ENCODE assay signal across 28 cellular contexts in genomic region chr7:25792586-25792985, GRCh38.
"Had no signal": no experiment of that assay in that cellular context is flagged by ENCODE, and none has a peak within 500 bp of the region (broad histone marks: within the 10 kb centered on the region; RNA-seq: fewer than 3 reads in every experiment).

No MANE protein-coding gene starts in this region.

- H3K27me3 ChIP-seq: adrenal gland had no signal

- H3K9me3 Mint-ChIP-seq: activated CD8-positive, alpha-beta T cell treated with anti-CD3 and anti-CD28 coated beads for 36 hours; activated naive CD8-positive, alpha-beta T cell treated with anti-CD3 and anti-CD28 coated beads, Interleukin-2, amount 10 ng/mL, durations not matched to agents 7 days and 5 days; activated T-cell treated with anti-CD3 and anti-CD28 coated beads, Interleukin-2, amount 50 U/mL, for 72 hours; activated T-helper 2 cell treated with anti-CD3 and anti-CD28 coated beads, Interferon-gamma antibody, Interleukin-2, Interleukin-4, amounts not matched to agents 10 μg/mL and 5 μg/mL and 100 μg/mL, durations not matched to agents 14 hours and 24 hours and 36 hours; T-cell had no signal

- H3K4me1 Mint-ChIP-seq: activated CD4-positive, alpha-beta T cell treated with anti-CD3 and anti-CD28 coated beads for 36 hours; activated naive CD8-positive, alpha-beta T cell treated with anti-CD3 and anti-CD28 coated beads, Interleukin-2, amount 10 ng/mL, durations not matched to agents 7 days and 5 days; T-cell had no signal

- H3K27ac ChIP-seq: adrenal gland, SK-N-MC, VCaP had no signal

- DNase-seq: activated CD4-positive, alpha-beta T cell treated with anti-CD3 and anti-CD28 coated beads for 36 hours; activated CD4-positive, alpha-beta T cell treated with anti-CD3 and anti-CD28 coated beads, Interleukin-2, amount 50 U/mL, for 1 hour; activated CD8-positive, alpha-beta memory T cell treated with anti-CD3 and anti-CD28 coated beads, Interleukin-2, amount 50 U/mL, for 4 hours; activated CD8-positive, alpha-beta T cell treated with anti-CD3 and anti-CD28 coated beads for 36 hours; activated naive CD4-positive, alpha-beta T cell treated with anti-CD3 and anti-CD28 coated beads, Interleukin-2, amount 50 U/mL, for 16 hours; activated naive CD8-positive, alpha-beta T cell treated with anti-CD3 and anti-CD28 coated beads, Interleukin-2, amount 10 ng/mL, durations not matched to agents 7 days and 5 days; activated T-cell treated with anti-CD3 and anti-CD28 coated beads, Interleukin-2, amount 50 U/mL, for 72 hours; adrenal gland; anterior cingulate cortex; cerebellar nuclear complex; Kasumi-1; NCI-H1105; NCI-H1436 treated with DMSO at 0.1 percent for 48 hours; NCI-H187; NCI-H2081; NCI-H2171 treated with DMSO at 0.1 percent for 48 hours; NCI-H345; NCI-H510A; NCI-H526 treated with DMSO at 0.1 percent for 48 hours; NK-92 treated with Interleukin-12 subunit alpha and Interleukin-12 subunit beta, amount 100 ng/mL, for 24 hours; RPMI8226; T-cell; T-helper 2 cell; T1000 had no signal

- H3K4me3 ChIP-seq: adrenal gland, SK-N-MC had no signal

- ATAC-seq: activated CD4-positive, alpha-beta T cell treated with anti-CD3 and anti-CD28 coated beads for 36 hours; activated CD8-positive, alpha-beta T cell treated with anti-CD3 and anti-CD28 coated beads for 36 hours; activated T-cell treated with anti-CD3 and anti-CD28 coated beads, Interleukin-2, amount 50 U/mL, for 72 hours; Right ventricle myocardium inferior; T-cell had no signal

- H3K4me3 Mint-ChIP-seq: activated CD4-positive, alpha-beta T cell treated with anti-CD3 and anti-CD28 coated beads for 36 hours; activated CD8-positive, alpha-beta T cell treated with anti-CD3 and anti-CD28 coated beads for 36 hours; activated naive CD8-positive, alpha-beta T cell treated with anti-CD3 and anti-CD28 coated beads, Interleukin-2, amount 10 ng/mL, durations not matched to agents 7 days and 5 days; activated T-cell treated with anti-CD3 and anti-CD28 coated beads, Interleukin-2, amount 50 U/mL, for 72 hours; T-cell had no signal

- H3K27ac Mint-ChIP-seq: activated CD4-positive, alpha-beta T cell treated with anti-CD3 and anti-CD28 coated beads for 36 hours; activated CD8-positive, alpha-beta T cell treated with anti-CD3 and anti-CD28 coated beads for 36 hours; activated naive CD8-positive, alpha-beta T cell treated with anti-CD3 and anti-CD28 coated beads, Interleukin-2, amount 10 ng/mL, durations not matched to agents 7 days and 5 days; activated T-cell treated with anti-CD3 and anti-CD28 coated beads, Interleukin-2, amount 50 U/mL, for 72 hours; activated T-helper 2 cell treated with anti-CD3 and anti-CD28 coated beads, Interferon-gamma antibody, Interleukin-2, Interleukin-4, amounts not matched to agents 10 μg/mL and 5 μg/mL and 100 μg/mL, durations not matched to agents 14 hours and 24 hours and 36 hours; T-cell had no signal

- H3K36me3 Mint-ChIP-seq: activated naive CD8-positive, alpha-beta T cell treated with anti-CD3 and anti-CD28 coated beads, Interleukin-2, amount 10 ng/mL, durations not matched to agents 7 days and 5 days; T-cell had no signal

- H3K4me1 ChIP-seq: adrenal gland had no signal

- H3K36me3 ChIP-seq: adrenal gland had no signal

- H3K9me3 ChIP-seq: adrenal gland had no signal
